1 cellular context compared by ENCODE assay signal in the genomic region with DNA sequence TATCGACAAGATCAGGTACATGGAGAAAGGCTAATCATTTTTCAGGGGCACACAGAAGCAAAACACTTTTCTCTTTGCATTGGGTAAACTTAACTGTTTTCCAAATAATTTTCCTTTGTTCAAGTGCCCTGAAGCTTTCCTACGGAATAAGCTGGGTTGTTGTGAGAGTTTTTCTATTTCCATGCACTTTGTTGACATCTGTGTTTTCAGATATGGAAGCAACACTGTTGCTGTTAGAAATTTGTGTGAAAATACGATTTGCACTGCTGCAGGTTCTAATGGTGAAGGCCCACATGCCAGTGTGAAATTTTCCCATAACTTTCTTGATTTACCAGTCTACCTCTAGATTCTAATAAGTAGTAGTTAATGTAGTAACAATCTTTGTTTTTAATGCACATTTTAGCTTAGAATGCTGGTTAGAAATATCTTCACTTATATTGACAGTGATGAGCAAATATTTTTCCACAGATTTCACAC.
TF ChIP-seq lines count a peak whose summit lies in the region.

No MANE protein-coding gene starts in this region.

TF ChIP-seq in K562, 482 proteins besides CTCF, POLR2A, EP300 and RAD21:
- TF ChIP-seq TGIF2 (CRISPR knock-in tag; IDR thresholded peaks at IDR 0.05) (no peak), ARID2 (IDR thresholded peaks at IDR 0.05) (0 out of 2 replicates have a peak, but pooled peaks have one; percentile 0), NONO (IDR thresholded peaks at IDR 0.05; ENCODE audit: low read depth in 2 of 2, low read length in 1 of 2) (peak in 1 of 2 experiments; percentile 19; a peak in 1 of 4 replicates), KLF16 (IDR thresholded peaks at IDR 0.05) (no peak), ZNF384 (IDR thresholded peaks at IDR 0.05; ENCODE audit: low read depth, low read length) (no peak), KLF6 (CRISPR knock-in tag; IDR thresholded peaks at IDR 0.05; ENCODE audit: borderline replicate concordance) (no peak), TAF7 (tag; IDR thresholded peaks at IDR 0.05) (no peak), BRD4 (IDR thresholded peaks at IDR 0.05) (peak; percentile 63; the same call in 1 of the 2 replicates), MIER1 (IDR thresholded peaks at IDR 0.05; ENCODE audit: low read depth) (no peak), ADNP (tag; IDR thresholded peaks at IDR 0.05) (peak; percentile 17; the same call in 1 of the 2 replicates), KAT7 (CRISPR knock-in tag; IDR thresholded peaks at IDR 0.05; ENCODE audit: borderline replicate concordance) (0 out of 2 replicates have a peak, but pooled peaks have one; percentile 29), ZNF740 (CRISPR knock-in tag; IDR thresholded peaks at IDR 0.05) (no peak), ZNF740 (tag; IDR thresholded peaks at IDR 0.05) (peak in 1 of 2 experiments; percentile 30; a peak in 1 of 4 replicates), NFIC (IDR thresholded peaks at IDR 0.05) (no peak), TFAP4 (CRISPR knock-in tag; IDR thresholded peaks at IDR 0.05; ENCODE audit: borderline replicate concordance) (no peak)
- TF ChIP-seq, protein P1, sequence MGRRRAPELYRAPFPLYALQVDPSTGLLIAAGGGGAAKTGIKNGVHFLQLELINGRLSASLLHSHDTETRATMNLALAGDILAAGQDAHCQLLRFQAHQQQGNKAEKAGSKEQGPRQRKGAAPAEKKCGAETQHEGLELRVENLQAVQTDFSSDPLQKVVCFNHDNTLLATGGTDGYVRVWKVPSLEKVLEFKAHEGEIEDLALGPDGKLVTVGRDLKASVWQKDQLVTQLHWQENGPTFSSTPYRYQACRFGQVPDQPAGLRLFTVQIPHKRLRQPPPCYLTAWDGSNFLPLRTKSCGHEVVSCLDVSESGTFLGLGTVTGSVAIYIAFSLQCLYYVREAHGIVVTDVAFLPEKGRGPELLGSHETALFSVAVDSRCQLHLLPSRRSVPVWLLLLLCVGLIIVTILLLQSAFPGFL (CRISPR knock-in tag; IDR thresholded peaks at IDR 0.05) = 0 out of 2 replicates have a peak, but pooled peaks have one; percentile 64
- TF ChIP-seq, protein P2, sequence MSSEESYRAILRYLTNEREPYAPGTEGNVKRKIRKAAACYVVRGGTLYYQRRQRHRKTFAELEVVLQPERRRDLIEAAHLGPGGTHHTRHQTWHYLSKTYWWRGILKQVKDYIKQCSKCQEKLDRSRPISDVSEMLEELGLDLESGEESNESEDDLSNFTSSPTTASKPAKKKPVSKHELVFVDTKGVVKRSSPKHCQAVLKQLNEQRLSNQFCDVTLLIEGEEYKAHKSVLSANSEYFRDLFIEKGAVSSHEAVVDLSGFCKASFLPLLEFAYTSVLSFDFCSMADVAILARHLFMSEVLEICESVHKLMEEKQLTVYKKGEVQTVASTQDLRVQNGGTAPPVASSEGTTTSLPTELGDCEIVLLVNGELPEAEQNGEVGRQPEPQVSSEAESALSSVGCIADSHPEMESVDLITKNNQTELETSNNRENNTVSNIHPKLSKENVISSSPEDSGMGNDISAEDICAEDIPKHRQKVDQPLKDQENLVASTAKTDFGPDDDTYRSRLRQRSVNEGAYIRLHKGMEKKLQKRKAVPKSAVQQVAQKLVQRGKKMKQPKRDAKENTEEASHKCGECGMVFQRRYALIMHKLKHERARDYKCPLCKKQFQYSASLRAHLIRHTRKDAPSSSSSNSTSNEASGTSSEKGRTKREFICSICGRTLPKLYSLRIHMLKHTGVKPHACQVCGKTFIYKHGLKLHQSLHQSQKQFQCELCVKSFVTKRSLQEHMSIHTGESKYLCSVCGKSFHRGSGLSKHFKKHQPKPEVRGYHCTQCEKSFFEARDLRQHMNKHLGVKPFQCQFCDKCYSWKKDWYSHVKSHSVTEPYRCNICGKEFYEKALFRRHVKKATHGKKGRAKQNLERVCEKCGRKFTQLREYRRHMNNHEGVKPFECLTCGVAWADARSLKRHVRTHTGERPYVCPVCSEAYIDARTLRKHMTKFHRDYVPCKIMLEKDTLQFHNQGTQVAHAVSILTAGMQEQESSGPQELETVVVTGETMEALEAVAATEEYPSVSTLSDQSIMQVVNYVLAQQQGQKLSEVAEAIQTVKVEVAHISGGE (CRISPR knock-in tag; IDR thresholded peaks at IDR 0.05) = 0 out of 6 replicates have a peak, but pooled peaks of 1 of the 3 experiments have one; percentile 39
- TF ChIP-seq, protein P3, sequence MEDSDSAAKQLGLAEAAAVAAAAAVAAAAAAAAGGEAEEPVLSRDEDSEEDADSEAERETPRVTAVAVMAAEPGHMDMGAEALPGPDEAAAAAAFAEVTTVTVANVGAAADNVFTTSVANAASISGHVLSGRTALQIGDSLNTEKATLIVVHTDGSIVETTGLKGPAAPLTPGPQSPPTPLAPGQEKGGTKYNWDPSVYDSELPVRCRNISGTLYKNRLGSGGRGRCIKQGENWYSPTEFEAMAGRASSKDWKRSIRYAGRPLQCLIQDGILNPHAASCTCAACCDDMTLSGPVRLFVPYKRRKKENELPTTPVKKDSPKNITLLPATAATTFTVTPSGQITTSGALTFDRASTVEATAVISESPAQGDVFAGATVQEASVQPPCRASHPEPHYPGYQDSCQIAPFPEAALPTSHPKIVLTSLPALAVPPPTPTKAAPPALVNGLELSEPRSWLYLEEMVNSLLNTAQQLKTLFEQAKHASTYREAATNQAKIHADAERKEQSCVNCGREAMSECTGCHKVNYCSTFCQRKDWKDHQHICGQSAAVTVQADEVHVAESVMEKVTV (CRISPR knock-in tag; IDR thresholded peaks at IDR 0.05) = no peak
- TF ChIP-seq, protein P4, sequence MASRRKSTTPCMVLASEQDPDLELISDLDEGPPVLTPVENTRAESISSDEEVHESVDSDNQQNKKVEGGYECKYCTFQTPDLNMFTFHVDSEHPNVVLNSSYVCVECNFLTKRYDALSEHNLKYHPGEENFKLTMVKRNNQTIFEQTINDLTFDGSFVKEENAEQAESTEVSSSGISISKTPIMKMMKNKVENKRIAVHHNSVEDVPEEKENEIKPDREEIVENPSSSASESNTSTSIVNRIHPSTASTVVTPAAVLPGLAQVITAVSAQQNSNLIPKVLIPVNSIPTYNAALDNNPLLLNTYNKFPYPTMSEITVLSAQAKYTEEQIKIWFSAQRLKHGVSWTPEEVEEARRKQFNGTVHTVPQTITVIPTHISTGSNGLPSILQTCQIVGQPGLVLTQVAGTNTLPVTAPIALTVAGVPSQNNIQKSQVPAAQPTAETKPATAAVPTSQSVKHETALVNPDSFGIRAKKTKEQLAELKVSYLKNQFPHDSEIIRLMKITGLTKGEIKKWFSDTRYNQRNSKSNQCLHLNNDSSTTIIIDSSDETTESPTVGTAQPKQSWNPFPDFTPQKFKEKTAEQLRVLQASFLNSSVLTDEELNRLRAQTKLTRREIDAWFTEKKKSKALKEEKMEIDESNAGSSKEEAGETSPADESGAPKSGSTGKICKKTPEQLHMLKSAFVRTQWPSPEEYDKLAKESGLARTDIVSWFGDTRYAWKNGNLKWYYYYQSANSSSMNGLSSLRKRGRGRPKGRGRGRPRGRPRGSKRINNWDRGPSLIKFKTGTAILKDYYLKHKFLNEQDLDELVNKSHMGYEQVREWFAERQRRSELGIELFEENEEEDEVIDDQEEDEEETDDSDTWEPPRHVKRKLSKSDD (conservative IDR thresholded peaks at IDR 0.05; ENCODE audit: low read length) = no peak
